36 cellular contexts compared by ENCODE assay signal in genomic region chr2:10892316-10892715, GRCh38. TPM values are rescaled to one million over a fixed set of nuclear protein-coding genes. Genes with fewer than 3 reads are reported as not detected.
"Had no signal": no experiment of that assay in that cellular context is flagged by ENCODE, and none has a peak within 500 bp of the region (broad histone marks: within the 10 kb centered on the region; RNA-seq: fewer than 3 reads in every experiment).

No MANE protein-coding gene starts in this region.

- ATAC-seq: activated naive CD4-positive, alpha-beta T cell treated with anti-CD3 and anti-CD28 coated beads, Interleukin-2, amount 50 U/mL, for 72 hours; activated naive CD8-positive, alpha-beta T cell treated with anti-CD3 and anti-CD28 coated beads, Interleukin-2, amount 50 U/mL, for 24 hours; activated T-cell treated with anti-CD3 and anti-CD28 coated beads, Interleukin-2, amount 50 U/mL, for 4 hours; activated T-cell treated with anti-CD3 and anti-CD28 coated beads, Interleukin-2, amount 50 U/mL, for 72 hours; activated T-helper 17 cell treated with anti-CD3 and anti-CD28 coated beads, Interleukin-2, amount 50 U/mL, for 72 hours; body of pancreas had no signal

- H3K4me1 ChIP-seq: adrenal gland, ascending aorta, body of pancreas, breast epithelium had no signal

- H3K4me3 ChIP-seq: adrenal gland, ascending aorta, body of pancreas, breast epithelium, cardiac muscle cell had no signal

- FAIRE-seq: astrocyte had no signal

- H3K36me3 ChIP-seq: adrenal gland, ascending aorta, brain microvascular endothelial cell, breast epithelium, cardiac muscle cell had no signal

- H3K9me3 ChIP-seq: adrenal gland, ascending aorta, body of pancreas, breast epithelium had no signal

- H3K27ac ChIP-seq: adrenal gland, ascending aorta, body of pancreas, brain microvascular endothelial cell, breast epithelium, cardiac muscle cell had no signal

- DNase-seq: activated effector memory CD4-positive, alpha-beta T cell treated with anti-CD3 and anti-CD28 coated beads, Interleukin-2, amount 50 U/mL, for 16 hours; activated effector memory CD4-positive, alpha-beta T cell treated with Interleukin-2 at 50 U/mL for 16 hours; activated gamma-delta T cell; activated gamma-delta T cell treated with Interleukin-2 at 50 U/mL for 16 hours; activated naive CD4-positive, alpha-beta T cell; activated naive CD4-positive, alpha-beta T cell treated with anti-CD3 and anti-CD28 coated beads for 36 hours; activated naive CD4-positive, alpha-beta T cell treated with anti-CD3 and anti-CD28 coated beads, Interleukin-2, amount 10 ng/mL, durations not matched to agents 7 days and 5 days; activated naive CD4-positive, alpha-beta T cell treated with anti-CD3 and anti-CD28 coated beads, Interleukin-2, amount 50 U/mL, for 16 hours; activated naive CD4-positive, alpha-beta T cell treated with Interleukin-2 at 50 U/mL for 16 hours; activated naive CD8-positive, alpha-beta T cell treated with anti-CD3 and anti-CD28 coated beads for 36 hours; activated naive CD8-positive, alpha-beta T cell treated with anti-CD3 and anti-CD28 coated beads, Interleukin-2, amount 10 ng/mL, durations not matched to agents 7 days and 5 days; activated naive CD8-positive, alpha-beta T cell treated with anti-CD3 and anti-CD28 coated beads, Interleukin-2, amount 50 U/mL, for 24 hours; activated T-cell treated with anti-CD3 and anti-CD28 coated beads, Interleukin-2, amount 50 U/mL, for 1 hour; activated T-cell treated with anti-CD3 and anti-CD28 coated beads, Interleukin-2, amount 50 U/mL, for 24 hours; activated T-cell treated with anti-CD3 and anti-CD28 coated beads, Interleukin-2, amount 50 U/mL, for 4 hours; activated T-cell treated with anti-CD3 and anti-CD28 coated beads, Interleukin-2, amount 50 U/mL, for 48 hours; activated T-cell treated with anti-CD3 and anti-CD28 coated beads, Interleukin-2, amount 50 U/mL, for 72 hours; adrenal gland; amniotic stem cell; amygdala; anterior cingulate cortex; aorta; body of pancreas; brain microvascular endothelial cell; caudate nucleus; central memory CD4-positive, alpha-beta T cell; cerebellar nuclear complex had no signal

- H3K27me3 ChIP-seq: adrenal gland, ascending aorta, body of pancreas, brain microvascular endothelial cell, cardiac muscle cell had no signal

RNA-seq across cellular contexts. Expression of gene KCNF1, which starts 19.4 kb away (rescaled TPM):
- total RNA-seq: activated naive CD4-positive, alpha-beta T cell treated with anti-CD3 and anti-CD28 coated beads for 36 hours; activated naive CD4-positive, alpha-beta T cell treated with anti-CD3 and anti-CD28 coated beads, Interleukin-2, amount 50 U/mL, for 72 hours; activated naive CD8-positive, alpha-beta T cell treated with anti-CD3 and anti-CD28 coated beads for 36 hours; activated naive CD8-positive, alpha-beta T cell treated with anti-CD3 and anti-CD28 coated beads, Interleukin-2, amount 10 ng/mL, durations not matched to agents 7 days and 5 days; activated T-cell treated with anti-CD3 and anti-CD28 coated beads, Interleukin-2, amount 50 U/mL, for 4 hours; activated T-cell treated with anti-CD3 and anti-CD28 coated beads, Interleukin-2, amount 50 U/mL, for 72 hours; activated T-helper 1 cell treated with anti-CD3 and anti-CD28 coated beads, Interleukin-12 subunit alpha, Interleukin-12 subunit beta, Interleukin-2, Interleukin-4 antibody, amounts not matched to agents 30 ng/mL and 10 ng/mL and 1 ng/mL, durations not matched to agents 14 hours and 24 hours and 36 hours; activated T-helper 17 cell treated with anti-CD3 and anti-CD28 coated beads, Interleukin-2, amount 50 U/mL, for 72 hours; activated T-helper 2 cell treated with anti-CD3 and anti-CD28 coated beads, Interferon-gamma antibody, Interleukin-2, Interleukin-4, amounts not matched to agents 10 μg/mL and 5 μg/mL and 100 μg/mL, durations not matched to agents 14 hours and 24 hours and 36 hours; aorta; ascending aorta; chondrocyte had no signal
- polyA plus RNA-seq: aorta had no signal
